Comparison of ENCODE assay signal across 15 cellular contexts in the genomic region with DNA sequence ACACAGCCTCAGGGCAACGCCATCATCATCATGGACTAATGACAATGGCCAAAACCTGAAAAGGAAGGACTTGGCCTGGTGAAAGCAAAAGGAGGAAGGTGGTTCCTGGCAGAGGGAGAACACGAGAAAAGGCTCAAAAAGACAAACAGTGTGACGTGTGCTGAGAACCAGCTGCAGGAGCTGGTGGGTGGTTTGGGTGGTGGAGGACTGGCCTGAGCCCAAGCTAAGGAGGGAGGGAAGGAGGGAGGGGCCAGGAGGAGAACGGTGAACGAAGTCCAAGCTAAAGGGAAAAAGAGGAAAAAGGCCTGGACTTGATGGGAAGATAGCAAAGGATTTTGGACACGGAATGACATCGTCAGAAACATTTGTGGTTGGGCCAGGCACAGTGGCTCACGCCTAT.
DNase-seq lines count a peak whose midpoint lies in the region; ATAC-seq lines count a peak whose summit lies in the region.
"Had no signal": no experiment of that assay in that cellular context is flagged by ENCODE, and none has a peak within 500 bp of the region (broad histone marks: within the 10 kb centered on the region; RNA-seq: fewer than 3 reads in every experiment).

No MANE protein-coding gene starts in this region.

- H2BK15ac ChIP-seq in neuronal stem cell (ENCODE audit: low read length): no peak overlapping the region

- 0 out of 2 replicates have a peak overlapping the region, but pooled peaks have one; percentile 9 for H3K27ac ChIP-seq in BLaER1
- H3K27ac ChIP-seq in neuronal stem cell (replicated peaks; ENCODE audit: low read length): no peak overlapping the region
- H3K27ac ChIP-seq: VCaP had no signal

- H3K36me3 Mint-ChIP-seq in dendritic cell treated with granulocyte-macrophage colony-stimulating factor and Interleukin-4, amounts not matched to agents 40 ng/mL and 50 ng/mL, for 4 days (ENCODE audit: low read depth): peaks cover 6% of the 10 kb centered on the region

- no peaks in the 10 kb centered on the region for H3K9me3 Mint-ChIP-seq in dendritic cell treated with granulocyte-macrophage colony-stimulating factor and Interleukin-4, amounts not matched to agents 40 ng/mL and 50 ng/mL, for 4 days
- H3K9me3 Mint-ChIP-seq: immature natural killer cell had no signal

- H2AK5ac ChIP-seq in neuronal stem cell (ENCODE audit: low read depth, low read length): no peak overlapping the region

- H3K36me3 ChIP-seq in BLaER1: peaks cover 14% of the 10 kb centered on the region
- no peaks in the 10 kb centered on the region for H3K36me3 ChIP-seq in neuronal stem cell (replicated peaks in 1 of 2; ENCODE audit: control insufficient read depth in 2 of 2, insufficient read depth in 2 of 2, low read length in 2 of 2)

- no peak overlapping the region for H4K91ac ChIP-seq in neuronal stem cell (ENCODE audit: low read depth, low read length, poor library complexity)

- H3K4me1 Mint-ChIP-seq in dendritic cell treated with granulocyte-macrophage colony-stimulating factor and Interleukin-4, amounts not matched to agents 40 ng/mL and 50 ng/mL, for 4 days (ENCODE audit: low read depth): peaks cover 32% of the 10 kb centered on the region

- H3K4ac ChIP-seq in neuronal stem cell (ENCODE audit: low read length): no peak overlapping the region

- H3K27me3 ChIP-seq in BLaER1 (no peaks in the 10 kb centered on the region), neuronal stem cell (ENCODE audit: control insufficient read depth in 3 of 3, insufficient read depth in 3 of 3, low read depth in 1 of 3, low read length in 3 of 3) (no peaks in the 10 kb centered on the region)

- no peak overlapping the region for H2BK120ac ChIP-seq in neuronal stem cell (ENCODE audit: low read depth, low read length)

- H3K27me3 Mint-ChIP-seq in dendritic cell treated with granulocyte-macrophage colony-stimulating factor and Interleukin-4, amounts not matched to agents 40 ng/mL and 50 ng/mL, for 4 days: no peaks in the 10 kb centered on the region
- H3K27me3 Mint-ChIP-seq: memory B cell had no signal

- H3K9ac ChIP-seq in BLaER1: no peak overlapping the region
- no peak overlapping the region for H3K9ac ChIP-seq in neuronal stem cell (ENCODE audit: low read depth, low read length, poor library complexity)

- peak overlapping the region; percentile 57 for H3K18ac ChIP-seq in neuronal stem cell (ENCODE audit: low read length)

- 0 out of 2 replicates have a peak overlapping the region, but pooled peaks have one; percentile 29 for H3K4me2 ChIP-seq in BLaER1
- H3K4me2 ChIP-seq in neuronal stem cell (ENCODE audit: insufficient read depth, low read length, poor library complexity, severe bottlenecking): no peak overlapping the region

- H2BK12ac ChIP-seq in neuronal stem cell (ENCODE audit: low read length): no peak overlapping the region

- peak; percentile 49 for DNase-seq in KBM-7
- no peak for DNase-seq in neuronal stem cell (ENCODE audit: low spot score)
- no peak for DNase-seq in activated CD4-positive, alpha-beta T cell treated with anti-CD3 and anti-CD28 coated beads for 4 hours
- no peak for DNase-seq in stimulated activated CD4-positive, alpha-beta T cell treated with anti-CD3 and anti-CD28 coated beads, Interleukin-1b, Interleukin-23, amount 100 ng/mL, for 48 hours
- DNase-seq: AML-193, amniotic stem cell, immature natural killer cell, NCI-H774 had no signal

- WGBS in neuronal stem cell (ENCODE audit: extremely low coverage in 2 of 2, insufficient read length in 2 of 2, insufficient replicate concordance in 1 of 2), 2 donors: no CpG with 5 or more reads among the region's 8 CpGs

- in situ Hi-C loops in KBM-7 (cut with MboI; ENCODE audit: low pct_unique_long_range_greater_than_20kb, low sequenced_read_pairs): no loop called here

- no peak overlapping the region for H3K14ac ChIP-seq in neuronal stem cell (ENCODE audit: low read length)

- no peak overlapping the region for H3K23ac ChIP-seq in neuronal stem cell (ENCODE audit: low read depth, low read length, poor library complexity)

- intact Hi-C loops in dendritic cell treated with granulocyte-macrophage colony-stimulating factor and Interleukin-4, amounts not matched to agents 40 ng/mL and 50 ng/mL, for 4 days (cut with micrococcal nuclease): no loop called here

- H4K20me1 ChIP-seq in BLaER1: no peaks in the 10 kb centered on the region

- no peaks in the 10 kb centered on the region for H3K79me1 ChIP-seq in neuronal stem cell (ENCODE audit: low read depth, low read length)

- H4K8ac ChIP-seq in neuronal stem cell (ENCODE audit: low read depth, low read length): no peak overlapping the region

- H3K27ac Mint-ChIP-seq in dendritic cell treated with granulocyte-macrophage colony-stimulating factor and Interleukin-4, amounts not matched to agents 40 ng/mL and 50 ng/mL, for 4 days: peak overlapping the region; percentile 6
- H3K27ac Mint-ChIP-seq: memory B cell had no signal

- H3K4me3 Mint-ChIP-seq in dendritic cell treated with granulocyte-macrophage colony-stimulating factor and Interleukin-4, amounts not matched to agents 40 ng/mL and 50 ng/mL, for 4 days: no peak overlapping the region
- H3K4me3 Mint-ChIP-seq: immature natural killer cell, memory B cell had no signal

- H3K4me3 ChIP-seq in BLaER1 (no peak overlapping the region), neuronal stem cell (ENCODE audit: low read length in 2 of 2) (no peak overlapping the region)

- ATAC-seq in GM21447 (IDR thresholded peaks at IDR 0.05; ENCODE audit: unreplicated experiment) (no peak), HG03196 (IDR thresholded peaks at IDR 0.05; ENCODE audit: unreplicated experiment) (no peak)
- ATAC-seq: Panc1 had no signal

- no peak overlapping the region for H2BK5ac ChIP-seq in neuronal stem cell (ENCODE audit: low read length)

- H3K9me3 ChIP-seq in BLaER1 (no peaks in the 10 kb centered on the region), neuronal stem cell (replicated peaks in 1 of 2; ENCODE audit: control insufficient read depth in 2 of 2, insufficient read depth in 1 of 2, low read depth in 1 of 2, low read length in 2 of 2) (no peaks in the 10 kb centered on the region)

- H2AFZ ChIP-seq in neuronal stem cell (ENCODE audit: low read length): no peak overlapping the region

- H3K4me1 ChIP-seq in BLaER1: peaks cover 49% of the 10 kb centered on the region
- H3K4me1 ChIP-seq in neuronal stem cell (ENCODE audit: control insufficient read depth in 2 of 2, insufficient read depth in 1 of 2, low read depth in 1 of 2, low read length in 2 of 2): peaks cover 0 to 2% of the 10 kb centered on the region in 2 donors
